26 cellular contexts compared by ENCODE assay signal in genomic region chr3:27352047-27352446, GRCh38. TPM values are rescaled to one million over a fixed set of nuclear protein-coding genes. Genes with fewer than 3 reads are reported as not detected.
"Had no signal": no experiment of that assay in that cellular context is flagged by ENCODE, and none has a peak within 500 bp of the region (broad histone marks: within the 10 kb centered on the region; RNA-seq: fewer than 3 reads in every experiment).

No MANE protein-coding gene starts in this region.

- H3K27me3 ChIP-seq: colonic mucosa, esophagus squamous epithelium, stomach, tibial nerve, upper lobe of left lung had no signal

- H3K4me1 Mint-ChIP-seq: nephron progenitor cell had no signal

- H3K36me3 Mint-ChIP-seq: immature natural killer cell; naive thymus-derived CD8-positive, alpha-beta T cell; stimulated activated effector memory CD8-positive, alpha-beta T cell treated with anti-CD3 and anti-CD28 coated beads, Interleukin-12 subunit alpha, Interleukin-12 subunit beta, amount 100 ng/mL, for 72 hours had no signal

- ATAC-seq: left colon; left ventricle myocardium superior; lower lobe of right lung; naive thymus-derived CD8-positive, alpha-beta T cell; sciatic nerve; stimulated activated effector memory CD8-positive, alpha-beta T cell treated with anti-CD3 and anti-CD28 coated beads, Interleukin-12 subunit alpha, Interleukin-12 subunit beta, amount 100 ng/mL, for 72 hours had no signal

- H3K9me3 Mint-ChIP-seq: immature natural killer cell; naive thymus-derived CD8-positive, alpha-beta T cell; nephron progenitor cell; stimulated activated effector memory CD8-positive, alpha-beta T cell treated with anti-CD3 and anti-CD28 coated beads, Interleukin-12 subunit alpha, Interleukin-12 subunit beta, amount 100 ng/mL, for 72 hours had no signal

- DNase-seq: colonic mucosa; dermis blood vessel endothelial cell; effector memory CD4-positive, alpha-beta T cell; erythroblast; esophagus squamous epithelium; foreskin melanocyte; hypothalamus; immature natural killer cell; islet precursor cell; kidney glomerular epithelial cell; left colon; left ventricle myocardium superior; lower lobe of right lung; naive thymus-derived CD8-positive, alpha-beta T cell; nephron progenitor cell; nucleus accumbens; stimulated activated CD4-positive, alpha-beta T cell treated with anti-CD3 and anti-CD28 coated beads, Interleukin-2, amount 100 ng/mL, for 24 hours; stimulated activated CD4-positive, alpha-beta T cell treated with anti-CD3 and anti-CD28 coated beads, Interleukin-4, amount 100 ng/mL, for 24 hours; stimulated activated naive CD4-positive, alpha-beta T cell treated with Interleukin-2 at 50 U/mL for 16 hours; stomach; substantia nigra; upper lobe of left lung had no signal

- H3K4me3 Mint-ChIP-seq: immature natural killer cell; naive thymus-derived CD8-positive, alpha-beta T cell; nephron progenitor cell; stimulated activated effector memory CD8-positive, alpha-beta T cell treated with anti-CD3 and anti-CD28 coated beads, Interleukin-12 subunit alpha, Interleukin-12 subunit beta, amount 100 ng/mL, for 72 hours had no signal

- H3K4me3 ChIP-seq: colonic mucosa, esophagus squamous epithelium, lower lobe of right lung, stomach, thoracic aorta, tibial nerve, upper lobe of left lung had no signal

- H3K9me3 ChIP-seq: colonic mucosa, esophagus squamous epithelium, lower lobe of right lung, stomach, thoracic aorta, tibial nerve, upper lobe of left lung had no signal

- H3K27ac ChIP-seq: colonic mucosa, esophagus squamous epithelium, lower lobe of right lung, stomach, thoracic aorta, tibial nerve, upper lobe of left lung had no signal

- H3K4me1 ChIP-seq: colonic mucosa, lower lobe of right lung, tibial nerve had no signal

- H3K27ac Mint-ChIP-seq: naive thymus-derived CD8-positive, alpha-beta T cell; nephron progenitor cell; stimulated activated effector memory CD8-positive, alpha-beta T cell treated with anti-CD3 and anti-CD28 coated beads, Interleukin-12 subunit alpha, Interleukin-12 subunit beta, amount 100 ng/mL, for 72 hours had no signal

- H3K36me3 ChIP-seq: colonic mucosa, esophagus squamous epithelium, lower lobe of right lung, stomach, thoracic aorta, tibial nerve, upper lobe of left lung had no signal

RNA-seq across cellular contexts. Expression of gene NEK10, which starts 17.1 kb away (rescaled TPM):
- polyA plus RNA-seq: naive thymus-derived CD8-positive, alpha-beta T cell had no signal
